In genomic region chr19:11198175-11198534, GRCh38 we compare ENCODE assay signal across 8 cellular contexts. TPM values are rescaled to one million over a fixed set of nuclear protein-coding genes. Genes with fewer than 3 reads are reported as not detected.
DNase-seq lines count a peak whose midpoint lies in the region; ATAC-seq and TF ChIP-seq lines count a peak whose summit lies in the region.

No MANE protein-coding gene starts in this region.

- H2BK120ac ChIP-seq in mesenchymal stem cell (ENCODE audit: low read depth, low read length), result peak overlapping the region; percentile 11

- no peak overlapping the region for H2BK5ac ChIP-seq in mesenchymal stem cell (ENCODE audit: low read depth, low read length, poor library complexity, severe bottlenecking)

- intact Hi-C loops in Right ventricle myocardium superior (cut with DNase I) (no loop called here), body of pancreas (cut with DNase I) (no loop called here), upper lobe of right lung (cut with DNase I) (no loop called here)

- no peak for DNase-seq in cardiac muscle cell (ENCODE audit: low read depth in 1 of 2, low spot score in 1 of 2)
- DNase-seq in Right ventricle myocardium superior, result no peak
- no peak for DNase-seq in body of pancreas
- DNase-seq in mesenchymal stem cell, result no peak
- DNase-seq in upper lobe of right lung, result no peak
- DNase-seq in NCI-H345 (lab: John Stamatoyannopoulos, UW), result no peak
- DNase-seq in mesenteric fat pad (ENCODE audit: low spot score), result no peak

- H3K4me1 ChIP-seq in cardiac muscle cell (ENCODE audit: low read depth) (peaks cover 7% of the 10 kb centered on the region), body of pancreas (peaks cover 48% of the 10 kb centered on the region), mesenchymal stem cell (ENCODE audit: control insufficient read depth, insufficient read depth, low read depth, low read length) (peaks cover 41% of the 10 kb centered on the region), upper lobe of right lung (peaks cover 31% of the 10 kb centered on the region)

- peak overlapping the region; percentile 16 to 81 for H3K18ac ChIP-seq in mesenchymal stem cell (ENCODE audit: low read depth in 1 of 2, low read length in 2 of 2)

- peak overlapping the region; percentile 21 for H3K27ac ChIP-seq in cardiac muscle cell
- H3K27ac ChIP-seq in body of pancreas, result peak overlapping the region; percentile 86 to 91 (median 87)
- H3K27ac ChIP-seq in mesenchymal stem cell (ENCODE audit: low read length, poor library complexity, severe bottlenecking), result peak overlapping the region; percentile 26
- H3K27ac ChIP-seq in upper lobe of right lung, result peak overlapping the region; percentile 37

- ATAC-seq in Right ventricle myocardium superior (ENCODE audit: poor library complexity), result no peak
- no peak for ATAC-seq in body of pancreas
- ATAC-seq in upper lobe of right lung, result no peak
- no peak for ATAC-seq in GM21526 (IDR thresholded peaks at IDR 0.05; ENCODE audit: low FRiP score, unreplicated experiment)

- WGBS in body of pancreas, 2 donors, result 68 to 73% methylated on average over 7 of the region's 7 CpGs
- 89% methylated on average over 7 of the region's 7 CpGs for WGBS in mesenchymal stem cell

- H3K14ac ChIP-seq in mesenchymal stem cell (ENCODE audit: low read length in 2 of 2), result no peak overlapping the region

- H3K36me3 ChIP-seq in cardiac muscle cell (peaks cover 3% of the 10 kb centered on the region), body of pancreas (replicated peaks in 1 of 2; ENCODE audit: insufficient read depth in 1 of 2, low read depth in 2 of 2) (peaks cover 0 to 7% of the 10 kb centered on the region in 2 donors), mesenchymal stem cell (ENCODE audit: control insufficient read depth in 1 of 2, insufficient read depth in 2 of 2, low read depth in 1 of 2, low read length in 2 of 2) (peaks cover 32 to 50% of the 10 kb centered on the region in 2 experiments), upper lobe of right lung (peaks cover 19% of the 10 kb centered on the region)

- no peaks in the 10 kb centered on the region for H3K27me3 ChIP-seq in cardiac muscle cell
- H3K27me3 ChIP-seq in body of pancreas, result no peaks in the 10 kb centered on the region
- no peaks in the 10 kb centered on the region for H3K27me3 ChIP-seq in mesenchymal stem cell (ENCODE audit: control insufficient read depth in 1 of 2, insufficient read depth in 1 of 2, low read length in 2 of 2)
- H3K27me3 ChIP-seq in upper lobe of right lung, result no peaks in the 10 kb centered on the region

- no peak for TF ChIP-seq POLR2A in body of pancreas (IDR thresholded peaks at IDR 0.05)

- H2BK12ac ChIP-seq in mesenchymal stem cell (ENCODE audit: low read length in 2 of 2), result peak overlapping the region in 1 of 2 experiments; percentile 15

- TF ChIP-seq CTCF in cardiac muscle cell (IDR thresholded peaks at IDR 0.05; ENCODE audit: low read depth, low read length) (no peak), body of pancreas (IDR thresholded peaks at IDR 0.05) (no peak), upper lobe of right lung (IDR thresholded peaks at IDR 0.05) (no peak)

- H4K91ac ChIP-seq in mesenchymal stem cell (ENCODE audit: low read length), result no peak overlapping the region

- no peak overlapping the region for H2AK5ac ChIP-seq in mesenchymal stem cell (ENCODE audit: low read length, severe bottlenecking)

- no peak overlapping the region for H3K4me2 ChIP-seq in mesenchymal stem cell (ENCODE audit: low read length, poor library complexity, severe bottlenecking)

- H3K9me3 ChIP-seq in cardiac muscle cell (ENCODE audit: low read depth), result no peaks in the 10 kb centered on the region
- no peaks in the 10 kb centered on the region for H3K9me3 ChIP-seq in body of pancreas
- no peaks in the 10 kb centered on the region for H3K9me3 ChIP-seq in mesenchymal stem cell (ENCODE audit: control insufficient read depth, low read length)
- no peaks in the 10 kb centered on the region for H3K9me3 ChIP-seq in upper lobe of right lung

- no peak overlapping the region for H3K4ac ChIP-seq in mesenchymal stem cell (ENCODE audit: low read depth in 1 of 2, low read length in 2 of 2)

- H2BK15ac ChIP-seq in mesenchymal stem cell (ENCODE audit: low read depth, poor library complexity, severe bottlenecking), result peak overlapping the region; percentile 52

- H2AFZ ChIP-seq in mesenchymal stem cell (ENCODE audit: low read depth, low read length), result no peak overlapping the region

- H4K8ac ChIP-seq in mesenchymal stem cell (ENCODE audit: low read length), result peak overlapping the region; percentile 8

- no peak overlapping the region for H3K23ac ChIP-seq in mesenchymal stem cell (ENCODE audit: low read length in 2 of 2)

- no peak overlapping the region for H3K4me3 ChIP-seq in cardiac muscle cell
- no peak overlapping the region for H3K4me3 ChIP-seq in body of pancreas
- H3K4me3 ChIP-seq in mesenchymal stem cell (ENCODE audit: insufficient read depth in 1 of 2, low read depth in 1 of 2, low read length in 2 of 2), result peak overlapping the region in 1 of 2 experiments; percentile 48
- H3K4me3 ChIP-seq in upper lobe of right lung, result peak overlapping the region; percentile 63

- H3K9ac ChIP-seq in mesenchymal stem cell (ENCODE audit: low read length), result peak overlapping the region; percentile 57

- H3K79me1 ChIP-seq in mesenchymal stem cell (replicated peaks; ENCODE audit: low read length, poor library complexity, severe bottlenecking), result peaks cover 8% of the 10 kb centered on the region

RNA-seq across cellular contexts. Expression of gene KANK2, which starts 0.8 kb away (rescaled TPM):
- total RNA-seq in cardiac muscle cell (73.0 and 106 TPM in 2 replicates), Right ventricle myocardium superior (383 TPM), body of pancreas (100 to 1,000 TPM; 133 to 165 TPM), upper lobe of right lung (268 TPM), mesenteric fat pad (121 TPM)
- 38.9 and 43.9 TPM in 2 replicates for polyA plus RNA-seq in cardiac muscle cell
- 197 TPM for polyA plus RNA-seq in mesenchymal stem cell (2013, experiment 1 of 2)
- 192 TPM for polyA plus RNA-seq in mesenchymal stem cell (2013, experiment 2 of 2)

RNA-seq across cellular contexts. Expression of gene ANGPTL8, which starts 41.3 kb away (rescaled TPM):
- total RNA-seq in cardiac muscle cell (1.5 TPM in 1 of 2 replicates, not detected in the other), Right ventricle myocardium superior (0.40 TPM), body of pancreas (not detected), upper lobe of right lung (not detected), mesenteric fat pad (4.5 TPM)
- polyA plus RNA-seq in cardiac muscle cell, result 0.71 and 1.7 TPM in 2 replicates
- 0.18 TPM for polyA plus RNA-seq in mesenchymal stem cell (2013, experiment 1 of 2)
- polyA plus RNA-seq in mesenchymal stem cell (2013, experiment 2 of 2), result not detected

RNA-seq across cellular contexts. Expression of gene SPC24, which starts 42.6 kb away (rescaled TPM):
- total RNA-seq in cardiac muscle cell (15.8 and 127 TPM in 2 replicates), Right ventricle myocardium superior (6.7 TPM), body of pancreas (1 to 10 TPM; 1.8 to 6.9 TPM), upper lobe of right lung (1.1 TPM), mesenteric fat pad (0.77 TPM)
- polyA plus RNA-seq in cardiac muscle cell, result 7.1 and 25.8 TPM in 2 replicates
- polyA plus RNA-seq in mesenchymal stem cell (2013, experiment 1 of 2), result 3.2 TPM
- 3.0 TPM for polyA plus RNA-seq in mesenchymal stem cell (2013, experiment 2 of 2)

Comparison
In these comparisons a context has a peak if more than half of its experiments do, and no peak if none do; other contexts are left out.
1. H3K27ac ChIP-seq: peak in every context shown above with its lines; median percentile 87 in body of pancreas; 37 in upper lobe of right lung; 26 in mesenchymal stem cell; 21 in cardiac muscle cell.